Comparison of ENCODE assay signal across 21 cellular contexts in genomic region chr1:210920716-210921694, GRCh38.
DNase-seq lines count a peak whose midpoint lies in the region; ATAC-seq, FAIRE-seq and TF ChIP-seq lines count a peak whose summit lies in the region.
"Had no signal": no experiment of that assay in that cellular context is flagged by ENCODE, and none has a peak within 500 bp of the region (broad histone marks: within the 10 kb centered on the region; RNA-seq: fewer than 3 reads in every experiment).

No MANE protein-coding gene starts in this region.

- TF ChIP-seq EP300 in HepG2 (IDR thresholded peaks at IDR 0.05; ENCODE audit: low read depth in 2 of 2, low read length in 2 of 2) = no peak
- TF ChIP-seq EP300 in HepG2 (CRISPR knock-in tag; IDR thresholded peaks at IDR 0.05; ENCODE audit: borderline replicate concordance) = no peak

- intact Hi-C loops in HepG2 (cut with micrococcal nuclease; ENCODE audit: unreplicated experiment) = no loop called here
- intact Hi-C loops in right lobe of liver (cut with DNase I) = no loop called here

- ATAC-seq in HepG2 (no peak), right lobe of liver (peak; percentile 83 to 91 (median 86)), HG03045 (IDR thresholded peaks at IDR 0.05; ENCODE audit: unreplicated experiment) (no peak)
- ATAC-seq: A549 had no signal

- CTCF ChIA-PET in HepG2 (lab: Yijun Ruan, JAX; ENCODE audit: low intra/inter-chr PET ratio, low total read pairs) = no interaction called here

- H3K27me3 ChIP-seq in liver (ENCODE audit: control insufficient read depth in 4 of 4, insufficient read depth in 4 of 4, low read length in 3 of 4) (no peaks in the 10 kb centered on the region), HepG2 (ENCODE audit: control insufficient read depth in 1 of 2, insufficient read depth in 2 of 2, low read length in 2 of 2) (no peaks in the 10 kb centered on the region), right lobe of liver (no peaks in the 10 kb centered on the region)
- H3K27me3 ChIP-seq: BE2C; BLaER1 treated with 17β-estradiol and CSF1 and Interleukin-3, amounts not matched to agents 10 nM and 100 nM had no signal

- no peaks in the 10 kb centered on the region for H4K20me1 ChIP-seq in HepG2 (ENCODE audit: insufficient read depth, low read length)
- H4K20me1 ChIP-seq: BLaER1 treated with 17β-estradiol and CSF1 and Interleukin-3, amounts not matched to agents 10 nM and 100 nM had no signal

- peak in 1 of 2 donors; percentile 34 for TF ChIP-seq RAD21 in liver (IDR thresholded peaks at IDR 0.05)
- TF ChIP-seq RAD21 in HepG2 (CRISPR knock-in tag; IDR thresholded peaks at IDR 0.05) = no peak

- POLR2A ChIA-PET in HepG2 (lab: Yijun Ruan, JAX) = no interaction called here

- no peak for DNase-seq in HepG2 (ENCODE audit: low spot score)
- peak; percentile 37 for DNase-seq in cerebellum (ENCODE audit: low spot score)
- no peak for DNase-seq in right lobe of liver
- no peak for DNase-seq in SKM-1 treated with dmso at 0.1 percent for 144 hours (lab: John Stamatoyannopoulos, UW; ENCODE audit: unreplicated experiment)
- no peak for DNase-seq in HT-29 (ENCODE audit: low spot score)
- DNase-seq: 8988T; ACHN; BE2C; CD4-positive, alpha-beta T cell; CD8-positive, alpha-beta memory T cell; DMS53; DMS79 treated with DMSO at 0.1 percent for 48 hours; GOT3; HCEC 1CT had no signal

- H3K4me1 ChIP-seq in liver (ENCODE audit: control insufficient read depth in 4 of 4, insufficient read depth in 4 of 4, low read length in 3 of 4) (peaks cover 4 to 16% (median 9%) of the 10 kb centered on the region in 4 donors), HepG2 (ENCODE audit: insufficient read depth, low read length) (no peaks in the 10 kb centered on the region), right lobe of liver (peaks cover 0 to 9% (median 0%) of the 10 kb centered on the region in 4 donors)
- H3K4me1 ChIP-seq: BLaER1 treated with 17β-estradiol and CSF1 and Interleukin-3, amounts not matched to agents 10 nM and 100 nM had no signal

- H3K36me3 ChIP-seq in liver (ENCODE audit: control insufficient read depth in 4 of 4, insufficient read depth in 3 of 4, low read depth in 1 of 4, low read length in 3 of 4) (no peaks in the 10 kb centered on the region), HepG2 (replicated peaks in 1 of 2; ENCODE audit: control insufficient read depth in 1 of 2, insufficient read depth in 2 of 2, low read length in 2 of 2) (no peaks in the 10 kb centered on the region), right lobe of liver (no peaks in the 10 kb centered on the region)
- H3K36me3 ChIP-seq: BE2C; BLaER1 treated with 17β-estradiol and CSF1 and Interleukin-3, amounts not matched to agents 10 nM and 100 nM had no signal

- H3K9ac ChIP-seq in liver (ENCODE audit: low read depth in 1 of 2, low read length in 2 of 2) = no peak overlapping the region
- H3K9ac ChIP-seq in HepG2 (ENCODE audit: insufficient read depth, low read depth, low read length) = no peak overlapping the region
- H3K9ac ChIP-seq: BLaER1 treated with 17β-estradiol and CSF1 and Interleukin-3, amounts not matched to agents 10 nM and 100 nM had no signal

- H2AFZ ChIP-seq in HepG2 (ENCODE audit: low read length) = no peak overlapping the region

- peak overlapping the region; percentile 59 to 65 for H3K27ac ChIP-seq in liver (ENCODE audit: low read depth in 1 of 2, low read length in 2 of 2)
- no peak overlapping the region for H3K27ac ChIP-seq in HepG2 (ENCODE audit: extremely low read length, insufficient read depth, low read length)
- H3K27ac ChIP-seq in angular gyrus (ENCODE audit: low read depth, low read length) = peak overlapping the region; percentile 11
- no peak overlapping the region for H3K27ac ChIP-seq in right lobe of liver
- H3K27ac ChIP-seq: A549; BLaER1 treated with 17β-estradiol and CSF1 and Interleukin-3, amounts not matched to agents 10 nM and 100 nM had no signal

- BruUV-seq in HepG2 (replicated peaks; lab: Mats Ljungman, UMichigan) = no TSS peak

- no peak overlapping the region for H3K4me2 ChIP-seq in HepG2 (ENCODE audit: low read depth, low read length)
- H3K4me2 ChIP-seq: A549; BLaER1 treated with 17β-estradiol and CSF1 and Interleukin-3, amounts not matched to agents 10 nM and 100 nM had no signal

- H3K9me3 ChIP-seq in liver (ENCODE audit: control insufficient read depth in 4 of 4, low read length in 3 of 4) (no peaks in the 10 kb centered on the region), HepG2 (ENCODE audit: low read length) (no peaks in the 10 kb centered on the region), right lobe of liver (no peaks in the 10 kb centered on the region)
- H3K9me3 ChIP-seq: A549, BE2C had no signal

- 48% methylated on average over 5 of the region's 5 CpGs for WGBS in liver
- WGBS in HepG2 (ENCODE audit: low lambda C conversion rate) = 10% methylated on average over 5 of the region's 5 CpGs
- WGBS in right lobe of liver (ENCODE audit: insufficient coverage, low coverage, low lambda C conversion rate, missing lambda C conversion rate) = 44% methylated on average over 5 of the region's 5 CpGs

- in situ Hi-C loops in HepG2 (cut with HindIII; ENCODE audit: extremely low pct_ligation_motif_present, low pct_unique_long_range_greater_than_20kb) = no loop called here

- H3K4me3 ChIP-seq in liver (ENCODE audit: low read depth in 1 of 3, low read length in 3 of 3) (peak overlapping the region in 1 of 3 donors; percentile 27), HepG2 (replicated peaks in 1 of 3; ENCODE audit: insufficient read depth in 1 of 3, low read depth in 2 of 3, low read length in 3 of 3) (no peak overlapping the region), right lobe of liver (no peak overlapping the region)
- H3K4me3 ChIP-seq: A549; BLaER1 treated with 17β-estradiol and CSF1 and Interleukin-3, amounts not matched to agents 10 nM and 100 nM had no signal

- no peak for TF ChIP-seq CTCF in liver (IDR thresholded peaks at IDR 0.05; ENCODE audit: low read depth, low read length, missing input control)
- TF ChIP-seq CTCF in HepG2 (CRISPR knock-in tag; IDR thresholded peaks at IDR 0.05) = no peak
- TF ChIP-seq CTCF in right lobe of liver (IDR thresholded peaks at IDR 0.05) = no peak

- no peaks in the 10 kb centered on the region for H3K79me2 ChIP-seq in HepG2 (ENCODE audit: insufficient read depth, low read length)

- no peak for FAIRE-seq in HepG2 (lab: Jason Lieb, UNC)
- FAIRE-seq: A549, GM12892, H54 had no signal

- TF ChIP-seq POLR2A in HepG2 (IDR thresholded peaks at IDR 0.05; ENCODE audit: insufficient read depth in 1 of 2, low read depth in 2 of 2, low read length in 2 of 2) (no peak), right lobe of liver (IDR thresholded peaks at IDR 0.05) (no peak)

TF ChIP-seq in liver, 16 proteins besides CTCF, POLR2A, EP300 and RAD21 (continues in another document):
- TF ChIP-seq RXRA (IDR thresholded peaks at IDR 0.05) = peak in 1 of 2 donors; percentile 54
- peak; percentile 41 for TF ChIP-seq SP1 (IDR thresholded peaks at IDR 0.05)
- peak; percentile 43 for TF ChIP-seq MAX (IDR thresholded peaks at IDR 0.05)
- peak; percentile 82 for TF ChIP-seq FOXA1 (IDR thresholded peaks at IDR 0.05)
- peak; percentile 83 for TF ChIP-seq FOXA2 (IDR thresholded peaks at IDR 0.05)
- TF ChIP-seq ZBTB33 (IDR thresholded peaks at IDR 0.05) = no peak

TF ChIP-seq in HepG2, 621 proteins besides CTCF, POLR2A, EP300 and RAD21:
- TF ChIP-seq KLF12 (CRISPR knock-in tag; IDR thresholded peaks at IDR 0.05; ENCODE audit: borderline replicate concordance) (no peak), ZNF747 (CRISPR knock-in tag; IDR thresholded peaks at IDR 0.05; ENCODE audit: borderline replicate concordance) (no peak), MAZ (IDR thresholded peaks at IDR 0.05; ENCODE audit: borderline replicate concordance, low read depth, low read length) (no peak), MAZ (CRISPR knock-in tag; IDR thresholded peaks at IDR 0.05; ENCODE audit: low read depth) (no peak), THAP8 (CRISPR knock-in tag; IDR thresholded peaks at IDR 0.05; ENCODE audit: borderline replicate concordance) (no peak), SRSF9 (IDR thresholded peaks at IDR 0.05; ENCODE audit: borderline replicate concordance, insufficient read depth, low read depth, low read length, poor library complexity, severe bottlenecking) (no peak)

Comparison
In these comparisons a context has a peak if more than half of its experiments do, and no peak if none do; other contexts are left out.
1. H3K27ac ChIP-seq: peak in liver (2 of 2) and angular gyrus (single experiment); none in HepG2 (single experiment) and right lobe of liver (0 of 3).
2. ATAC-seq: peak in right lobe of liver (4 of 4); none in HepG2 (single experiment) and HG03045 (single experiment).